ENCODE assay signal across 20 cellular contexts in genomic region chr14:72688990-72689677, GRCh38.
DNase-seq lines count a peak whose midpoint lies in the region; ATAC-seq and TF ChIP-seq lines count a peak whose summit lies in the region.
"Had no signal": no experiment of that assay in that cellular context is flagged by ENCODE, and none has a peak within 500 bp of the region (broad histone marks: within the 10 kb centered on the region; RNA-seq: fewer than 3 reads in every experiment).

No MANE protein-coding gene starts in this region.

- H3K27me3 ChIP-seq in heart left ventricle (no peaks in the 10 kb centered on the region), right cardiac atrium (ENCODE audit: control insufficient read depth, insufficient read depth) (no peaks in the 10 kb centered on the region)
- H3K27me3 ChIP-seq: SJSA1 had no signal

- DNase-seq in heart left ventricle (no peak), right cardiac atrium (no peak), G401 (ENCODE audit: low spot score) (peak; percentile 40), neural crest cell (ENCODE audit: low read depth, low spot score) (no peak), NCI-H2171 treated with DMSO at 0.1 percent for 48 hours (lab: John Stamatoyannopoulos, UW) (no peak), NCI-H2227 (lab: John Stamatoyannopoulos, UW; ENCODE audit: unreplicated experiment) (no peak), GM13976 (ENCODE audit: low spot score) (no peak)
- DNase-seq: DMS79, GOT3, KBM-7, MM.1S, NCI-H1048, NCI-H1417 treated with DMSO at 0.1 percent for 48 hours, NCI-H187, NCI-H748 treated with DMSO at 0.1 percent for 48 hours had no signal

- peaks cover 0 to 30% (median 13%) of the 10 kb centered on the region in 9 donors for H3K36me3 ChIP-seq in heart left ventricle
- H3K36me3 ChIP-seq: SJSA1 had no signal

- peak in 3 of 4 donors; percentile 7 to 39 (median 29) for ATAC-seq in heart left ventricle
- ATAC-seq in right cardiac atrium, result no peak
- no peak for ATAC-seq in activated T-helper 17 cell treated with anti-CD3 and anti-CD28 coated beads, Interleukin-2, amount 50 U/mL, for 72 hours (replicated peaks)
- ATAC-seq: Panc1 had no signal

- 56 to 66% (median 60%) methylated on average over 16 of the region's 16 CpGs for WGBS in heart left ventricle, 4 donors
- WGBS in right cardiac atrium, result 72% methylated on average over 16 of the region's 16 CpGs

- H3K27me3 Mint-ChIP-seq in activated T-helper 17 cell treated with anti-CD3 and anti-CD28 coated beads, Interleukin-2, amount 50 U/mL, for 72 hours, result peaks cover 4% of the 10 kb centered on the region
- no peaks in the 10 kb centered on the region for H3K27me3 Mint-ChIP-seq in neural crest cell (ENCODE audit: low read depth)

- H3K27ac Mint-ChIP-seq in activated T-helper 17 cell treated with anti-CD3 and anti-CD28 coated beads, Interleukin-2, amount 50 U/mL, for 72 hours, result peak overlapping the region; percentile 65
- H3K27ac Mint-ChIP-seq in neural crest cell (ENCODE audit: unreplicated experiment), result peak overlapping the region; percentile 91

- H3K4me3 ChIP-seq in heart left ventricle (no peak overlapping the region), right cardiac atrium (ENCODE audit: low read length) (no peak overlapping the region)
- H3K4me3 ChIP-seq: SJSA1 had no signal

- peaks cover 4% of the 10 kb centered on the region for H3K9me3 Mint-ChIP-seq in activated T-helper 17 cell treated with anti-CD3 and anti-CD28 coated beads, Interleukin-2, amount 50 U/mL, for 72 hours
- no peaks in the 10 kb centered on the region for H3K9me3 Mint-ChIP-seq in neural crest cell

- H3K4me1 ChIP-seq in heart left ventricle, result peaks cover 0 to 32% (median 0%) of the 10 kb centered on the region in 12 donors
- no peaks in the 10 kb centered on the region for H3K4me1 ChIP-seq in right cardiac atrium (ENCODE audit: control insufficient read depth, insufficient read depth, low read length)
- H3K4me1 ChIP-seq: SJSA1 had no signal

- peaks cover 0 to 3% (median 0%) of the 10 kb centered on the region in 12 donors for H3K9me3 ChIP-seq in heart left ventricle
- no peaks in the 10 kb centered on the region for H3K9me3 ChIP-seq in right cardiac atrium (ENCODE audit: control insufficient read depth, low read length)
- H3K9me3 ChIP-seq: SJSA1 had no signal

- in situ Hi-C loops in G401 (cut with HindIII; ENCODE audit: low sequenced_read_pairs) (no loop called here), GM13976 (cut with MboI; ENCODE audit: low sequenced_read_pairs, unreplicated experiment) (no loop called here)

- H3K27ac ChIP-seq in heart left ventricle (peak overlapping the region in 2 of 12 donors; percentile 14 to 37), right cardiac atrium (ENCODE audit: low read length) (no peak overlapping the region)
- H3K27ac ChIP-seq: C4-2B, HL-60, SJSA1 had no signal

- H3K4me1 Mint-ChIP-seq in activated T-helper 17 cell treated with anti-CD3 and anti-CD28 coated beads, Interleukin-2, amount 50 U/mL, for 72 hours, result peaks cover 5% of the 10 kb centered on the region
- peaks cover 16% of the 10 kb centered on the region for H3K4me1 Mint-ChIP-seq in neural crest cell

- TF ChIP-seq CTCF in heart left ventricle (IDR thresholded peaks at IDR 0.05) (no peak), neural crest cell (conservative IDR thresholded peaks at IDR 0.05) (no peak), GM13976 (IDR thresholded peaks at IDR 0.05; ENCODE audit: borderline replicate concordance, control extremely low read depth, extremely low read depth, insufficient read depth, missing control alignments) (no peak)

- H3K36me3 Mint-ChIP-seq in activated T-helper 17 cell treated with anti-CD3 and anti-CD28 coated beads, Interleukin-2, amount 50 U/mL, for 72 hours (ENCODE audit: low read depth), result no peaks in the 10 kb centered on the region
- no peaks in the 10 kb centered on the region for H3K36me3 Mint-ChIP-seq in neural crest cell (ENCODE audit: low read depth)

- intact Hi-C loops in heart left ventricle (cut with DNase I), result no loop called here
- intact Hi-C loops in right cardiac atrium (cut with DNase I), result no loop called here

- H3K4me3 Mint-ChIP-seq in activated T-helper 17 cell treated with anti-CD3 and anti-CD28 coated beads, Interleukin-2, amount 50 U/mL, for 72 hours, result no peak overlapping the region
- no peak overlapping the region for H3K4me3 Mint-ChIP-seq in neural crest cell

- no peak for TF ChIP-seq POLR2A in heart left ventricle (IDR thresholded peaks at IDR 0.05)

Comparison
In these comparisons a context has a peak if more than half of its experiments do, and no peak if none do; other contexts are left out.
1. ATAC-seq: peak in heart left ventricle (3 of 4); none in right cardiac atrium (0 of 2) and activated T-helper 17 cell treated with anti-CD3 and anti-CD28 coated beads, Interleukin-2, amount 50 U/mL, for 72 hours (single experiment).